Comparison of ENCODE assay signal across 1 cellular context in the genomic region with DNA sequence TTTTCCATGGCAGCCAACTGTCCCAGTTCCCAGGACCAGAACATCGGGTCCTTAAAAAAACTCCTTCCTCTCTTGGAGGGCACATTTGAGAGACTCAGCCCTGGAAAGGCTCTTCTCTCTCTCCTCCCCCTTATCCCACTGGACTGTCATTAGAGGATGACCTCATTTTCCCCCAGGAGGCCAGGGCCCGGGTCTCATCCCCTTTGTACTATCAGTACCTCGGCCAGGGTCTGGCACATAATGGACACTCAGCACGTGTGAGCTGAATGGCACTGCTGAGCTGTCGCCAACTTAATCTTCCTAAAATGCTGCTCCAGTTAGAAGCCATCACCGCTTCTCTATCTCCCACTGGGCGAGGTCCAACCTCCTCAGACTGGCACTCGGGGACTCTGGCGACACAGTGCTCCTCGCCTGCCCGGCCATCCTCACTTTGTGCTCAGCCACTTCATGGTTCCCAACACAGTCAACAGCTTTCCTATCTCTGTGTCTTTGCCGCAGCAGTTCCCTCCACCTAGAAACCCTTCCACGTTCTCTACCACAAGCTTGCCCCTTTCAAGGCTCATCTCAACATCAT.
TF ChIP-seq lines count a peak whose summit lies in the region.

No MANE protein-coding gene starts in this region.

TF ChIP-seq in HEK293, 187 proteins besides CTCF, POLR2A, EP300 and RAD21 (continued from another document):
- TF ChIP-seq, protein P1, sequence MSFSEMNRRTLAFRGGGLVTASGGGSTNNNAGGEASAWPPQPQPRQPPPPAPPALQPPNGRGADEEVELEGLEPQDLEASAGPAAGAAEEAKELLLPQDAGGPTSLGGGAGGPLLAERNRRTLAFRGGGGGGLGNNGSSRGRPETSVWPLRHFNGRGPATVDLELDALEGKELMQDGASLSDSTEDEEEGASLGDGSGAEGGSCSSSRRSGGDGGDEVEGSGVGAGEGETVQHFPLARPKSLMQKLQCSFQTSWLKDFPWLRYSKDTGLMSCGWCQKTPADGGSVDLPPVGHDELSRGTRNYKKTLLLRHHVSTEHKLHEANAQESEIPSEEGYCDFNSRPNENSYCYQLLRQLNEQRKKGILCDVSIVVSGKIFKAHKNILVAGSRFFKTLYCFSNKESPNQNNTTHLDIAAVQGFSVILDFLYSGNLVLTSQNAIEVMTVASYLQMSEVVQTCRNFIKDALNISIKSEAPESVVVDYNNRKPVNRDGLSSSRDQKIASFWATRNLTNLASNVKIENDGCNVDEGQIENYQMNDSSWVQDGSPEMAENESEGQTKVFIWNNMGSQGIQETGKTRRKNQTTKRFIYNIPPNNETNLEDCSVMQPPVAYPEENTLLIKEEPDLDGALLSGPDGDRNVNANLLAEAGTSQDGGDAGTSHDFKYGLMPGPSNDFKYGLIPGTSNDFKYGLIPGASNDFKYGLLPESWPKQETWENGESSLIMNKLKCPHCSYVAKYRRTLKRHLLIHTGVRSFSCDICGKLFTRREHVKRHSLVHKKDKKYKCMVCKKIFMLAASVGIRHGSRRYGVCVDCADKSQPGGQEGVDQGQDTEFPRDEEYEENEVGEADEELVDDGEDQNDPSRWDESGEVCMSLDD (tag by site-specific recombination; IDR thresholded peaks at IDR 0.05): no peak
- TF ChIP-seq SP7 (tag by site-specific recombination; IDR thresholded peaks at IDR 0.05) (peak; percentile 36; the same call in 1 of the 2 replicates), ZNF341 (tag by site-specific recombination; IDR thresholded peaks at IDR 0.05; ENCODE audit: low read depth) (peak; percentile 86), ZNF558 (tag by site-specific recombination; IDR thresholded peaks at IDR 0.05) (no peak)
- TF ChIP-seq, protein P2, sequence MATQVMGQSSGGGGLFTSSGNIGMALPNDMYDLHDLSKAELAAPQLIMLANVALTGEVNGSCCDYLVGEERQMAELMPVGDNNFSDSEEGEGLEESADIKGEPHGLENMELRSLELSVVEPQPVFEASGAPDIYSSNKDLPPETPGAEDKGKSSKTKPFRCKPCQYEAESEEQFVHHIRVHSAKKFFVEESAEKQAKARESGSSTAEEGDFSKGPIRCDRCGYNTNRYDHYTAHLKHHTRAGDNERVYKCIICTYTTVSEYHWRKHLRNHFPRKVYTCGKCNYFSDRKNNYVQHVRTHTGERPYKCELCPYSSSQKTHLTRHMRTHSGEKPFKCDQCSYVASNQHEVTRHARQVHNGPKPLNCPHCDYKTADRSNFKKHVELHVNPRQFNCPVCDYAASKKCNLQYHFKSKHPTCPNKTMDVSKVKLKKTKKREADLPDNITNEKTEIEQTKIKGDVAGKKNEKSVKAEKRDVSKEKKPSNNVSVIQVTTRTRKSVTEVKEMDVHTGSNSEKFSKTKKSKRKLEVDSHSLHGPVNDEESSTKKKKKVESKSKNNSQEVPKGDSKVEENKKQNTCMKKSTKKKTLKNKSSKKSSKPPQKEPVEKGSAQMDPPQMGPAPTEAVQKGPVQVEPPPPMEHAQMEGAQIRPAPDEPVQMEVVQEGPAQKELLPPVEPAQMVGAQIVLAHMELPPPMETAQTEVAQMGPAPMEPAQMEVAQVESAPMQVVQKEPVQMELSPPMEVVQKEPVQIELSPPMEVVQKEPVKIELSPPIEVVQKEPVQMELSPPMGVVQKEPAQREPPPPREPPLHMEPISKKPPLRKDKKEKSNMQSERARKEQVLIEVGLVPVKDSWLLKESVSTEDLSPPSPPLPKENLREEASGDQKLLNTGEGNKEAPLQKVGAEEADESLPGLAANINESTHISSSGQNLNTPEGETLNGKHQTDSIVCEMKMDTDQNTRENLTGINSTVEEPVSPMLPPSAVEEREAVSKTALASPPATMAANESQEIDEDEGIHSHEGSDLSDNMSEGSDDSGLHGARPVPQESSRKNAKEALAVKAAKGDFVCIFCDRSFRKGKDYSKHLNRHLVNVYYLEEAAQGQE (tag by site-specific recombination; IDR thresholded peaks at IDR 0.05): peak; percentile 89
